ENCODE assay signal across 1 cellular context in genomic region chr21:46319192-46319591, GRCh38.
TF ChIP-seq lines count a peak whose summit lies in the region.

No MANE protein-coding gene starts in this region.

TF ChIP-seq in HEK293, 187 proteins besides CTCF, POLR2A, EP300 and RAD21 (continued from another document):
- TF ChIP-seq KLF17 (tag by site-specific recombination; IDR thresholded peaks at IDR 0.05) = peak; percentile 62
- no peak; the same call in 1 of the 2 replicates for TF ChIP-seq KLF10 (tag by site-specific recombination; IDR thresholded peaks at IDR 0.05)
- TF ChIP-seq OVOL3 (tag by site-specific recombination; IDR thresholded peaks at IDR 0.05) = no peak
- peak; percentile 96 for TF ChIP-seq ZNF121 (tag by site-specific recombination; IDR thresholded peaks at IDR 0.05)
- no peak for TF ChIP-seq ZNF549 (tag by site-specific recombination; IDR thresholded peaks at IDR 0.05)
- no peak for TF ChIP-seq ZNF223 (tag by site-specific recombination; IDR thresholded peaks at IDR 0.05)
- no peak for TF ChIP-seq ZNF274 (IDR thresholded peaks at IDR 0.05; ENCODE audit: low read length)
- no peak for TF ChIP-seq ZNF274 (tag by site-specific recombination; IDR thresholded peaks at IDR 0.05; ENCODE audit: borderline replicate concordance)
- TF ChIP-seq PATZ1 (tag by site-specific recombination; IDR thresholded peaks at IDR 0.05) = no peak
- no peak for TF ChIP-seq TRIM28 (IDR thresholded peaks at IDR 0.05; ENCODE audit: borderline replicate concordance, low read length)
- TF ChIP-seq, protein P1, sequence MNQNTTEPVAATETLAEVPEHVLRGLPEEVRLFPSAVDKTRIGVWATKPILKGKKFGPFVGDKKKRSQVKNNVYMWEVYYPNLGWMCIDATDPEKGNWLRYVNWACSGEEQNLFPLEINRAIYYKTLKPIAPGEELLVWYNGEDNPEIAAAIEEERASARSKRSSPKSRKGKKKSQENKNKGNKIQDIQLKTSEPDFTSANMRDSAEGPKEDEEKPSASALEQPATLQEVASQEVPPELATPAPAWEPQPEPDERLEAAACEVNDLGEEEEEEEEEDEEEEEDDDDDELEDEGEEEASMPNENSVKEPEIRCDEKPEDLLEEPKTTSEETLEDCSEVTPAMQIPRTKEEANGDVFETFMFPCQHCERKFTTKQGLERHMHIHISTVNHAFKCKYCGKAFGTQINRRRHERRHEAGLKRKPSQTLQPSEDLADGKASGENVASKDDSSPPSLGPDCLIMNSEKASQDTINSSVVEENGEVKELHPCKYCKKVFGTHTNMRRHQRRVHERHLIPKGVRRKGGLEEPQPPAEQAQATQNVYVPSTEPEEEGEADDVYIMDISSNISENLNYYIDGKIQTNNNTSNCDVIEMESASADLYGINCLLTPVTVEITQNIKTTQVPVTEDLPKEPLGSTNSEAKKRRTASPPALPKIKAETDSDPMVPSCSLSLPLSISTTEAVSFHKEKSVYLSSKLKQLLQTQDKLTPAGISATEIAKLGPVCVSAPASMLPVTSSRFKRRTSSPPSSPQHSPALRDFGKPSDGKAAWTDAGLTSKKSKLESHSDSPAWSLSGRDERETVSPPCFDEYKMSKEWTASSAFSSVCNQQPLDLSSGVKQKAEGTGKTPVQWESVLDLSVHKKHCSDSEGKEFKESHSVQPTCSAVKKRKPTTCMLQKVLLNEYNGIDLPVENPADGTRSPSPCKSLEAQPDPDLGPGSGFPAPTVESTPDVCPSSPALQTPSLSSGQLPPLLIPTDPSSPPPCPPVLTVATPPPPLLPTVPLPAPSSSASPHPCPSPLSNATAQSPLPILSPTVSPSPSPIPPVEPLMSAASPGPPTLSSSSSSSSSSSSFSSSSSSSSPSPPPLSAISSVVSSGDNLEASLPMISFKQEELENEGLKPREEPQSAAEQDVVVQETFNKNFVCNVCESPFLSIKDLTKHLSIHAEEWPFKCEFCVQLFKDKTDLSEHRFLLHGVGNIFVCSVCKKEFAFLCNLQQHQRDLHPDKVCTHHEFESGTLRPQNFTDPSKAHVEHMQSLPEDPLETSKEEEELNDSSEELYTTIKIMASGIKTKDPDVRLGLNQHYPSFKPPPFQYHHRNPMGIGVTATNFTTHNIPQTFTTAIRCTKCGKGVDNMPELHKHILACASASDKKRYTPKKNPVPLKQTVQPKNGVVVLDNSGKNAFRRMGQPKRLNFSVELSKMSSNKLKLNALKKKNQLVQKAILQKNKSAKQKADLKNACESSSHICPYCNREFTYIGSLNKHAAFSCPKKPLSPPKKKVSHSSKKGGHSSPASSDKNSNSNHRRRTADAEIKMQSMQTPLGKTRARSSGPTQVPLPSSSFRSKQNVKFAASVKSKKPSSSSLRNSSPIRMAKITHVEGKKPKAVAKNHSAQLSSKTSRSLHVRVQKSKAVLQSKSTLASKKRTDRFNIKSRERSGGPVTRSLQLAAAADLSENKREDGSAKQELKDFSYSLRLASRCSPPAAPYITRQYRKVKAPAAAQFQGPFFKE (tag by site-specific recombination; IDR thresholded peaks at IDR 0.05; ENCODE audit: borderline replicate concordance) = no peak
- no peak for TF ChIP-seq ZNF404 (tag by site-specific recombination; IDR thresholded peaks at IDR 0.05)
- no peak for TF ChIP-seq ZNF114 (tag by site-specific recombination; IDR thresholded peaks at IDR 0.05)
- no peak for TF ChIP-seq ZNF202 (tag by site-specific recombination; IDR thresholded peaks at IDR 0.05; ENCODE audit: borderline replicate concordance)
- TF ChIP-seq ZNF664 (tag by site-specific recombination; IDR thresholded peaks at IDR 0.05) = no peak
- TF ChIP-seq ZNF580 (tag by site-specific recombination; IDR thresholded peaks at IDR 0.05) = no peak
- TF ChIP-seq ZNF777 (tag by site-specific recombination; IDR thresholded peaks at IDR 0.05; ENCODE audit: borderline replicate concordance) = no peak
- no peak for TF ChIP-seq ZBTB48 (tag by site-specific recombination; IDR thresholded peaks at IDR 0.05)
- TF ChIP-seq ZNF600 (tag by site-specific recombination; IDR thresholded peaks at IDR 0.05) = peak; percentile 72
- TF ChIP-seq, protein P2, sequence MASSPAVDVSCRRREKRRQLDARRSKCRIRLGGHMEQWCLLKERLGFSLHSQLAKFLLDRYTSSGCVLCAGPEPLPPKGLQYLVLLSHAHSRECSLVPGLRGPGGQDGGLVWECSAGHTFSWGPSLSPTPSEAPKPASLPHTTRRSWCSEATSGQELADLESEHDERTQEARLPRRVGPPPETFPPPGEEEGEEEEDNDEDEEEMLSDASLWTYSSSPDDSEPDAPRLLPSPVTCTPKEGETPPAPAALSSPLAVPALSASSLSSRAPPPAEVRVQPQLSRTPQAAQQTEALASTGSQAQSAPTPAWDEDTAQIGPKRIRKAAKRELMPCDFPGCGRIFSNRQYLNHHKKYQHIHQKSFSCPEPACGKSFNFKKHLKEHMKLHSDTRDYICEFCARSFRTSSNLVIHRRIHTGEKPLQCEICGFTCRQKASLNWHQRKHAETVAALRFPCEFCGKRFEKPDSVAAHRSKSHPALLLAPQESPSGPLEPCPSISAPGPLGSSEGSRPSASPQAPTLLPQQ (tag by site-specific recombination; IDR thresholded peaks at IDR 0.05) = no peak
- TF ChIP-seq MZF1 (tag by site-specific recombination; IDR thresholded peaks at IDR 0.05; ENCODE audit: borderline replicate concordance) = no peak
